Comparison of ENCODE assay signal across 8 cellular contexts in genomic region chr7:130010689-130011412, GRCh38. TPM values are rescaled to one million over a fixed set of nuclear protein-coding genes. Genes with fewer than 3 reads are reported as not detected.
DNase-seq lines count a peak whose midpoint lies in the region; ATAC-seq and TF ChIP-seq lines count a peak whose summit lies in the region.

No MANE protein-coding gene starts in this region.

- DNase-seq in 8988T (peak; percentile 38), NCI-H2171 treated with DMSO at 0.1 percent for 48 hours (lab: John Stamatoyannopoulos, UW) (peak; percentile 81), cardiac fibroblast (ENCODE audit: low read depth in 2 of 2) (peak; percentile 94 to 95), kidney epithelial cell (ENCODE audit: low read depth) (peak; percentile 71)
- peak; percentile 73 to 88 for DNase-seq in stimulated activated CD4-positive, alpha-beta T cell treated with anti-CD3 and anti-CD28 coated beads, Interleukin-1b, Interleukin-23, amount 100 ng/mL, for 4 hours (ENCODE audit: low read depth in 2 of 2)

- H3K4me3 ChIP-seq in WI38 (ENCODE audit: low read depth, low read length) (no peak overlapping the region), cardiac fibroblast (replicated peaks in 1 of 2; ENCODE audit: low read depth in 2 of 2, low read length in 2 of 2) (no peak overlapping the region), kidney epithelial cell (ENCODE audit: low read depth, low read length) (no peak overlapping the region)

- ATAC-seq in GM18502 (IDR thresholded peaks at IDR 0.05; ENCODE audit: poor library complexity, unreplicated experiment) (peak; percentile 84), HG03103 (IDR thresholded peaks at IDR 0.05; ENCODE audit: low read depth, unreplicated experiment) (peak; percentile 64)

- no peaks in the 10 kb centered on the region for H3K27me3 ChIP-seq in kidney epithelial cell (ENCODE audit: control insufficient read depth, insufficient read depth, low read length)

- TF ChIP-seq CTCF in WI38 (IDR thresholded peaks at IDR 0.05; ENCODE audit: low read depth, low read length) (peak; percentile 85), cardiac fibroblast (IDR thresholded peaks at IDR 0.05; ENCODE audit: low read depth, low read length) (peak; percentile 91), kidney epithelial cell (IDR thresholded peaks at IDR 0.05; ENCODE audit: insufficient read depth, low read length, poor library complexity, severe bottlenecking) (peak; percentile 92)

- H3K36me3 ChIP-seq in kidney epithelial cell (ENCODE audit: control insufficient read depth, insufficient read depth, low read length), result no peaks in the 10 kb centered on the region

RNA-seq across cellular contexts. Expression of gene ZC3HC1, which starts 40.3 kb away (rescaled TPM):
- 16.5 and 22.7 TPM in 2 replicates for total RNA-seq in kidney epithelial cell

RNA-seq across cellular contexts. Expression of gene UBE2H, which starts 58.1 kb away (rescaled TPM):
- 127 and 133 TPM in 2 replicates for total RNA-seq in kidney epithelial cell

RNA-seq across cellular contexts. Expression of gene KLHDC10, which starts 59.5 kb away (rescaled TPM):
- 13.8 and 15.6 TPM in 2 replicates for total RNA-seq in kidney epithelial cell

Comparison
In these comparisons a context has a peak if more than half of its experiments do, and no peak if none do; other contexts are left out.
1. DNase-seq: peak in every context shown above with its lines; median percentile 94 in cardiac fibroblast; 81 in NCI-H2171 treated with DMSO at 0.1 percent for 48 hours; 80 in stimulated activated CD4-positive, alpha-beta T cell treated with anti-CD3 and anti-CD28 coated beads, Interleukin-1b, Interleukin-23, amount 100 ng/mL, for 4 hours; 71 in kidney epithelial cell; 38 in 8988T.